In the genomic region with DNA sequence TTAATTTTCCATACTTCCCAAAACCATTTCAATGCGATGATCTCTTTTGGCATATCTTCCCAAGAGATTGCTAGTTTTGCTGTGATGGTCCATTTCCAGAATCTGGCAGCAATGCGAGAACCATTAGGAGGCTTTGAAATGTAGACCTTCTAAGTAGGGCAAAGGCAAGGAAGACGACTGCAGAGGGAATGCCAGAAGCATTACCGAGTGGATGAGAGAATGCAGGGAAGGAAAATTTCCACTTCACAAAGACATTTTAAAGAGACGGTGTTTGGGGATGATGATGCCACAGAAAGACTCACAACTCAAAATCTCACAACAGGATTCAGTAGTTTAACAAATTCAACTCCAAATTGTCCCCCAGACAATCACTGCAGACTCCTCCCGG, we compare ENCODE assay signal across 8 cellular contexts. TPM values are rescaled to one million over a fixed set of nuclear protein-coding genes. Genes with fewer than 3 reads are reported as not detected.
DNase-seq lines count a peak whose midpoint lies in the region; ATAC-seq and TF ChIP-seq lines count a peak whose summit lies in the region.

No MANE protein-coding gene starts in this region.

- peak overlapping the region; percentile 50 for H3K4me2 ChIP-seq in SU-DHL-6 (ENCODE audit: low read depth, low read length, poor library complexity, severe bottlenecking)

- H4K20me1 ChIP-seq in SU-DHL-6 (ENCODE audit: low read depth, low read length), result no peaks in the 10 kb centered on the region

- H3K27ac ChIP-seq in SU-DHL-6 (ENCODE audit: low read depth, low read length) (no peak overlapping the region), rectal smooth muscle tissue (ENCODE audit: low read depth, low read length) (peak overlapping the region; percentile 96)

- peaks cover 11% of the 10 kb centered on the region for H3K4me1 ChIP-seq in rectal smooth muscle tissue (ENCODE audit: control insufficient read depth, insufficient read depth, low read length)

- DNase-seq in GM06990 (ENCODE audit: extremely low read depth, insufficient read length) (no peak), fibroblast of the conjunctiva (ENCODE audit: low read depth) (peak; percentile 52), CD1c-positive myeloid dendritic cell (ENCODE audit: extremely low spot score) (no peak), HuH-7.5 (ENCODE audit: low spot score) (no peak), left lobe of liver (ENCODE audit: low spot score) (no peak)
- no peak for DNase-seq in stimulated activated CD4-positive, alpha-beta T cell treated with anti-CD3 and anti-CD28 coated beads, Interleukin-4, amount 100 ng/mL, for 1 hour

- H3K4me3 ChIP-seq in GM06990 (replicated peaks; ENCODE audit: low read depth, low read length) (peak overlapping the region; percentile 55; the same call in 1 of the 2 replicates), SU-DHL-6 (ENCODE audit: insufficient read depth, low read length, poor library complexity, severe bottlenecking) (peak overlapping the region; percentile 53), rectal smooth muscle tissue (ENCODE audit: low read length) (peak overlapping the region; percentile 98)

- no peaks in the 10 kb centered on the region for H3K9me3 ChIP-seq in SU-DHL-6 (ENCODE audit: insufficient read depth, low read length)

- H3K36me3 ChIP-seq in GM06990 (ENCODE audit: control insufficient read depth, insufficient read depth, low read length), result no peaks in the 10 kb centered on the region
- no peaks in the 10 kb centered on the region for H3K36me3 ChIP-seq in SU-DHL-6 (ENCODE audit: low read length)
- H3K36me3 ChIP-seq in rectal smooth muscle tissue (ENCODE audit: control insufficient read depth, insufficient read depth, low read length), result no peaks in the 10 kb centered on the region

- TF ChIP-seq CTCF in GM06990 (IDR thresholded peaks at IDR 0.05; ENCODE audit: insufficient read depth, low read length, poor library complexity, severe bottlenecking) (no peak), SU-DHL-6 (IDR thresholded peaks at IDR 0.05; ENCODE audit: insufficient read depth, low read length, poor library complexity, severe bottlenecking) (no peak)

- H3K9me2 ChIP-seq in SU-DHL-6 (replicated peaks; ENCODE audit: insufficient read depth, low read length), result no peaks in the 10 kb centered on the region

- peak overlapping the region; percentile 16 for H3K9ac ChIP-seq in SU-DHL-6 (ENCODE audit: low read length)
- no peak overlapping the region for H3K9ac ChIP-seq in rectal smooth muscle tissue (ENCODE audit: low read length)

- H3K27me3 ChIP-seq in GM06990 (replicated peaks; ENCODE audit: control insufficient read depth, insufficient read depth, low read length) (no peaks in the 10 kb centered on the region; the same call in 1 of the 2 replicates), SU-DHL-6 (ENCODE audit: low read length) (no peaks in the 10 kb centered on the region), rectal smooth muscle tissue (ENCODE audit: control insufficient read depth, insufficient read depth, low read length) (no peaks in the 10 kb centered on the region)

- no peaks in the 10 kb centered on the region for H3K79me2 ChIP-seq in SU-DHL-6 (ENCODE audit: insufficient read depth, low read length)

- peaks cover 5% of the 10 kb centered on the region; the same call in 1 of the 2 replicates for H3F3A ChIP-seq in SU-DHL-6 (ENCODE audit: insufficient read depth)

- peak overlapping the region; percentile 57 for H2AFZ ChIP-seq in SU-DHL-6 (ENCODE audit: low read depth, low read length, severe bottlenecking)

- no peak for ATAC-seq in left lobe of liver

RNA-seq across cellular contexts. Expression of a gene that starts 0.5 kb away (rescaled TPM):
- total RNA-seq in left lobe of liver, result 0.10 TPM

RNA-seq across cellular contexts. Expression of a gene that starts 2.0 kb away (rescaled TPM):
- total RNA-seq in left lobe of liver, result not detected
